2 cellular contexts compared by ENCODE assay signal in the genomic region with DNA sequence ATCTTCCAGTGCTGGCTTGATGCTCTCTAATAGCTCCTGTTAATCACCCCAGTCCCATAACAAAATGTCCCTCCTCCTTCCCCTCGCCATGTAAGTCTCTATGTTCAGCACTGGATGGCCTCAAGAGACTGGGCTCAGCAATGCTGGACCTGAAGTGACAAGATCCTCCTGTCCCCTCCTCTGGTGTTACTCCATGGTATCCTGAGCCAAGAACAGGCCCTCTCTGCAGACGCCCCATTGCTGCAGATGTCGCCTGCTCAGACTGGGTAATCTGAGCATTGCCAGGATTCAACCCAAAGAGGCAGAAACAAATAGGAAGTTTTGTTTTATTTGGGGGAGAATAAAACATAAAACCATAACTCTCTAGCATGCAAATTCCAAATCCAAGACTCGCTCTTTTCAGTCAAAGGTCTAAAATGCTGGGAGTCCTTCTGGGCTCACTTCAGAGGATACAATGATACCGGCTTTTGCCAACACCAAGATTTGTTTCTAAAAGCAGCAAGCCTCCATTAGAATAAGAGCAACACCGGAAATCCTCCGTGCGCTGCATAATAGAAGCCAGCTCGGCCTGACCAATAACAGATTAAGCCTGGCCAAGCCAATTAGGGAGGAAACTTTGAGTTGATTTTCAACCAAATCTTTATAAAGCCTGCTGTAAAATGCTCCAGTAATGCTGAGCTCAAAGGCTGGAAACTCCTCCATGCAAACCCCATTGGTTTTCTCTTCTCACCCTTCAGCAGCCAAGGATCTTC.
TF ChIP-seq lines count a peak whose summit lies in the region.

No MANE protein-coding gene starts in this region.

TF ChIP-seq in IMR-90, 13 proteins besides CTCF, POLR2A, EP300 and RAD21:
- TF ChIP-seq FOS (IDR thresholded peaks at IDR 0.05; ENCODE audit: low read depth, low read length) (no peak), SMC3 (IDR thresholded peaks at IDR 0.05; ENCODE audit: low read depth, low read length) (no peak), CEBPB (IDR thresholded peaks at IDR 0.05; ENCODE audit: low read depth, low read length) (no peak), CHD1 (IDR thresholded peaks at IDR 0.05; ENCODE audit: low read depth, low read length) (no peak), MAZ (IDR thresholded peaks at IDR 0.05; ENCODE audit: borderline replicate concordance, low read depth, low read length) (no peak), BHLHE40 (IDR thresholded peaks at IDR 0.05; ENCODE audit: low read depth, low read length) (no peak), MAFK (IDR thresholded peaks at IDR 0.05; ENCODE audit: low read depth, low read length) (no peak), RFX5 (IDR thresholded peaks at IDR 0.05; ENCODE audit: low read depth, low read length) (no peak), NFE2L2 (IDR thresholded peaks at IDR 0.05; ENCODE audit: low read depth, low read length) (no peak), MXI1 (IDR thresholded peaks at IDR 0.05; ENCODE audit: borderline replicate concordance, low read depth, low read length) (no peak), RCOR1 (IDR thresholded peaks at IDR 0.05; ENCODE audit: insufficient replicate concordance, low read length) (no peak)
- TF ChIP-seq, protein P1, sequence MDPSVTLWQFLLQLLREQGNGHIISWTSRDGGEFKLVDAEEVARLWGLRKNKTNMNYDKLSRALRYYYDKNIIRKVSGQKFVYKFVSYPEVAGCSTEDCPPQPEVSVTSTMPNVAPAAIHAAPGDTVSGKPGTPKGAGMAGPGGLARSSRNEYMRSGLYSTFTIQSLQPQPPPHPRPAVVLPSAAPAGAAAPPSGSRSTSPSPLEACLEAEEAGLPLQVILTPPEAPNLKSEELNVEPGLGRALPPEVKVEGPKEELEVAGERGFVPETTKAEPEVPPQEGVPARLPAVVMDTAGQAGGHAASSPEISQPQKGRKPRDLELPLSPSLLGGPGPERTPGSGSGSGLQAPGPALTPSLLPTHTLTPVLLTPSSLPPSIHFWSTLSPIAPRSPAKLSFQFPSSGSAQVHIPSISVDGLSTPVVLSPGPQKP (IDR thresholded peaks at IDR 0.05; ENCODE audit: borderline replicate concordance, low read depth, low read length), result no peak
- TF ChIP-seq, protein P2, sequence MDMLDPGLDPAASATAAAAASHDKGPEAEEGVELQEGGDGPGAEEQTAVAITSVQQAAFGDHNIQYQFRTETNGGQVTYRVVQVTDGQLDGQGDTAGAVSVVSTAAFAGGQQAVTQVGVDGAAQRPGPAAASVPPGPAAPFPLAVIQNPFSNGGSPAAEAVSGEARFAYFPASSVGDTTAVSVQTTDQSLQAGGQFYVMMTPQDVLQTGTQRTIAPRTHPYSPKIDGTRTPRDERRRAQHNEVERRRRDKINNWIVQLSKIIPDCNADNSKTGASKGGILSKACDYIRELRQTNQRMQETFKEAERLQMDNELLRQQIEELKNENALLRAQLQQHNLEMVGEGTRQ (IDR thresholded peaks at IDR 0.05; ENCODE audit: low read depth, low read length), result no peak

TF ChIP-seq in endothelial cell of umbilical vein, 7 proteins besides CTCF, POLR2A, EP300 and RAD21:
- TF ChIP-seq EZH2 (IDR thresholded peaks at IDR 0.05; ENCODE audit: borderline replicate concordance, low read depth, low read length, severe bottlenecking) (no peak), FOS (IDR thresholded peaks at IDR 0.05; ENCODE audit: borderline replicate concordance, insufficient read depth, low read length) (no peak), JUN (IDR thresholded peaks at IDR 0.05; ENCODE audit: borderline replicate concordance, insufficient read depth, insufficient read length, low read depth) (no peak), GATA2 (IDR thresholded peaks at IDR 0.05; ENCODE audit: insufficient read depth, insufficient read length, low read depth, low read length) (no peak), POLR2AphosphoS5 (IDR thresholded peaks at IDR 0.05; ENCODE audit: insufficient read depth, low read depth, low read length) (no peak)
